Comparison of ENCODE assay signal across 8 cellular contexts in genomic region chr20:46400828-46401477, GRCh38. TPM values are rescaled to one million over a fixed set of nuclear protein-coding genes. Genes with fewer than 3 reads are reported as not detected.
A peak's percentile ranks its signal among the peaks of the same experiment; 100 is the strongest.
DNase-seq lines count a peak whose midpoint lies in the region; ATAC-seq and TF ChIP-seq lines count a peak whose summit lies in the region.

No MANE protein-coding gene starts in this region.

- peaks cover 11% of the 10 kb centered on the region for H3K36me3 Mint-ChIP-seq in activated naive CD4-positive, alpha-beta T cell treated with anti-CD3 and anti-CD28 coated beads for 36 hours (ENCODE audit: low read depth)

- H3K4me3 Mint-ChIP-seq in activated naive CD4-positive, alpha-beta T cell treated with anti-CD3 and anti-CD28 coated beads for 36 hours = peak overlapping the region; percentile 59

- H3K27ac ChIP-seq in right atrium auricular region = peak overlapping the region; percentile 73 to 89

- CTCF ChIA-PET in activated naive CD4-positive, alpha-beta T cell treated with anti-CD3 and anti-CD28 coated beads for 36 hours (lab: Charles Lee) = interaction anchor here (0.6 to 1.8 kb wide), 2 partner anchors 36 to 94 kb away, joined by 3 to 5 read pairs; no protein-coding TSS in a partner anchor

- peak overlapping the region in 1 of 2 donors; percentile 7 for H3K4me3 ChIP-seq in right atrium auricular region

- peaks cover 0 to 74% of the 10 kb centered on the region in 2 donors for H3K4me1 ChIP-seq in right atrium auricular region

- no peaks in the 10 kb centered on the region for H3K27me3 Mint-ChIP-seq in activated naive CD4-positive, alpha-beta T cell treated with anti-CD3 and anti-CD28 coated beads for 36 hours (ENCODE audit: low read depth)

- H3K27ac Mint-ChIP-seq in activated naive CD4-positive, alpha-beta T cell treated with anti-CD3 and anti-CD28 coated beads for 36 hours = peak overlapping the region; percentile 91

- no peaks in the 10 kb centered on the region for H3K9me3 ChIP-seq in right atrium auricular region

- ATAC-seq in GM18517 (IDR thresholded peaks at IDR 0.05; ENCODE audit: unreplicated experiment) = no peak

- no peaks in the 10 kb centered on the region for H3K27me3 ChIP-seq in right atrium auricular region

- peaks cover 60% of the 10 kb centered on the region for H3K4me1 Mint-ChIP-seq in activated naive CD4-positive, alpha-beta T cell treated with anti-CD3 and anti-CD28 coated beads for 36 hours (ENCODE audit: low read depth)

- DNase-seq in activated naive CD4-positive, alpha-beta T cell treated with anti-CD3 and anti-CD28 coated beads for 36 hours = peak; percentile 63
- DNase-seq in activated naive CD4-positive, alpha-beta T cell treated with anti-CD3 and anti-CD28 coated beads, Interleukin-2, amount 50 U/mL, for 16 hours = no peak
- DNase-seq in activated T-helper 1 cell treated with Interleukin-2 at 50 U/mL for 16 hours (ENCODE audit: low read depth) (peak; percentile 5), right atrium auricular region (ENCODE audit: low spot score) (no peak), stromal cell of bone marrow (ENCODE audit: low read depth) (peak; percentile 15), NCI-H1694 (lab: John Stamatoyannopoulos, UW) (no peak), GM20000 (ENCODE audit: low spot score) (no peak)

- TF ChIP-seq CTCF in right atrium auricular region (IDR thresholded peaks at IDR 0.05) = no peak
- no peak for TF ChIP-seq CTCF in GM20000 (IDR thresholded peaks at IDR 0.05; ENCODE audit: extremely low read depth, missing control alignments)

- H3K36me3 ChIP-seq in right atrium auricular region = peaks cover 17% of the 10 kb centered on the region

- no peaks in the 10 kb centered on the region for H3K9me3 Mint-ChIP-seq in activated naive CD4-positive, alpha-beta T cell treated with anti-CD3 and anti-CD28 coated beads for 36 hours

- intact Hi-C loops in activated naive CD4-positive, alpha-beta T cell treated with anti-CD3 and anti-CD28 coated beads for 36 hours (cut with micrococcal nuclease) = loop anchor here (1.0 to 5.0 kb wide), 5 partner anchors 37 to 649 kb away; partner anchors contain the start of genes TP53RK and ZNF334

RNA-seq across cellular contexts. Expression of gene ELMO2, which starts 5.5 kb away (rescaled TPM):
- 10 to 100 TPM; 76.8 to 81.0 TPM for total RNA-seq in activated naive CD4-positive, alpha-beta T cell treated with anti-CD3 and anti-CD28 coated beads for 36 hours
- 10 to 100 TPM; 29.4 to 32.7 TPM for total RNA-seq in right atrium auricular region

Comparison
In these comparisons a context has a peak if more than half of its experiments do, and no peak if none do; other contexts are left out.
1. DNase-seq: peak in activated naive CD4-positive, alpha-beta T cell treated with anti-CD3 and anti-CD28 coated beads for 36 hours (single experiment), activated T-helper 1 cell treated with Interleukin-2 at 50 U/mL for 16 hours (single experiment) and stromal cell of bone marrow (single experiment); none in activated naive CD4-positive, alpha-beta T cell treated with anti-CD3 and anti-CD28 coated beads, Interleukin-2, amount 50 U/mL, for 16 hours (single experiment), right atrium auricular region (single experiment), NCI-H1694 (single experiment) and GM20000 (single experiment).